In the genomic region with DNA sequence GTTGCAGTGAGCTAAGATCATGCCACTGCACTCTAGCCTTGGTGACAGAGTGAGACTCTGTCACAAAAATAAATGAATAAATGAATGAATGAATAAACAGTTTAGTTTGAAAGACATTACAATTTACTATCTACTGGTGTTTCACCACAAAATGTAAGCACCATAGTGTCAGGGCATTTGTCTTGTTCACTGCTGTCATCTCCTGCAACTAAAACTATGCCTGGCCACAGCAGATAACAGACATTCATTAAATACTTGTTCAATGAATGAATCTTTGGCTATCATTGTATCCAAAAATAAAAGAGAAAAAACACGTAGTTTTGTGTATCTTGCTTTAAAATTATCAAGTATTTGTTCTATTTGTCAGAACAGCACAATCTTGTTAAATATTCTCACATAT, we compare ENCODE assay signal across 24 cellular contexts. TPM values are rescaled to one million over a fixed set of nuclear protein-coding genes. Genes with fewer than 3 reads are reported as not detected.
DNase-seq lines count a peak whose midpoint lies in the region; ATAC-seq, FAIRE-seq and TF ChIP-seq lines count a peak whose summit lies in the region.
"Had no signal": no experiment of that assay in that cellular context is flagged by ENCODE, and none has a peak within 500 bp of the region (broad histone marks: within the 10 kb centered on the region; RNA-seq: fewer than 3 reads in every experiment).

No MANE protein-coding gene starts in this region.

- intact Hi-C loops in body of pancreas (cut with DNase I): no loop called here

- ATAC-seq in SK-N-SH treated with all-trans-retinoic acid at 6 μM for 48 hours (no peak), HG03280 (IDR thresholded peaks at IDR 0.05; ENCODE audit: unreplicated experiment) (no peak), body of pancreas (no peak)
- ATAC-seq: activated naive CD8-positive, alpha-beta T cell treated with anti-CD3 and anti-CD28 coated beads, Interleukin-2, amount 50 U/mL, for 24 hours; T-cell had no signal

- no peaks in the 10 kb centered on the region for H3K9me3 ChIP-seq in SK-N-SH
- H3K9me3 ChIP-seq in SJSA1 (replicated peaks): no peaks in the 10 kb centered on the region
- H3K9me3 ChIP-seq in fibroblast of lung (ENCODE audit: control insufficient read depth, insufficient read depth, low read depth, low read length): no peaks in the 10 kb centered on the region
- no peaks in the 10 kb centered on the region for H3K9me3 ChIP-seq in body of pancreas
- no peaks in the 10 kb centered on the region for H3K9me3 ChIP-seq in MG63
- H3K9me3 ChIP-seq: breast epithelium, stomach had no signal

- H3F3A ChIP-seq in SK-N-SH (replicated peaks; ENCODE audit: insufficient read depth): peaks cover 3% of the 10 kb centered on the region

- H3K4me2 ChIP-seq in SK-N-SH (no peak overlapping the region), fibroblast of lung (ENCODE audit: extremely low read depth, insufficient read depth, low read length) (no peak overlapping the region)

- H4K20me1 ChIP-seq in SK-N-SH (ENCODE audit: insufficient read depth) (no peaks in the 10 kb centered on the region), fibroblast of lung (ENCODE audit: control insufficient read depth, extremely low read depth, insufficient read depth, low read length) (no peaks in the 10 kb centered on the region)

- no peak for FAIRE-seq in GM19239 (lab: Jason Lieb, UNC)
- FAIRE-seq: GM12892 had no signal

- DNase-seq in SK-N-SH (no peak), SJSA1 (ENCODE audit: low read depth in 1 of 2, low spot score in 2 of 2) (peak in 1 of 2 experiments; percentile 27), fibroblast of lung (ENCODE audit: low read depth in 2 of 2) (peak; percentile 21 to 91), body of pancreas (no peak), GM19239 (ENCODE audit: insufficient read length, low spot score) (no peak), MG63 (no peak)
- DNase-seq: activated gamma-delta T cell; activated naive CD8-positive, alpha-beta T cell treated with anti-CD3 and anti-CD28 coated beads, Interleukin-2, amount 50 U/mL, for 24 hours; C1 segment of cervical spinal cord; DND-41; HCEC 1CT; left cardiac atrium; NCI-H2029 treated with DMSO at 0.1 percent for 48 hours; NCI-H345; nucleus accumbens; SHP77 treated with DMSO at 0.1 percent for 48 hours; stomach; T-cell; tibial artery had no signal

- CTCF ChIA-PET in SK-N-SH (lab: Yijun Ruan, JAX): interaction anchor here (1.1 kb wide), 1 partner anchor 24 kb away, joined by 3 read pairs; no protein-coding TSS in a partner anchor

- H3K27ac ChIP-seq in SK-N-SH (ENCODE audit: low read depth in 2 of 2, low read length in 1 of 2): no peak overlapping the region
- H3K27ac ChIP-seq in SJSA1: peak overlapping the region; percentile 57
- H3K27ac ChIP-seq in fibroblast of lung (ENCODE audit: insufficient read depth, low read length): no peak overlapping the region
- no peak overlapping the region for H3K27ac ChIP-seq in body of pancreas
- H3K27ac ChIP-seq: 22Rv1, breast epithelium, stomach, tibial artery had no signal

- WGBS in SK-N-SH (ENCODE audit: low lambda C conversion rate): 62% methylated on average over 1 of the region's 1 CpG
- WGBS in body of pancreas, 2 donors: 55 to 56% methylated on average over 1 of the region's 1 CpG

- H3K4me3 ChIP-seq in SK-N-SH (ENCODE audit: low read depth in 2 of 2, low read length in 1 of 2): no peak overlapping the region
- H3K4me3 ChIP-seq in SJSA1: no peak overlapping the region
- no peak overlapping the region for H3K4me3 ChIP-seq in fibroblast of lung (replicated peaks in 1 of 4; ENCODE audit: control extremely low read depth in 1 of 4, insufficient read depth in 1 of 4, low read depth in 3 of 4, low read length in 4 of 4)
- no peak overlapping the region for H3K4me3 ChIP-seq in body of pancreas
- H3K4me3 ChIP-seq in MG63: no peak overlapping the region
- H3K4me3 ChIP-seq: breast epithelium, stomach, tibial artery had no signal

- H3K4me1 ChIP-seq in SK-N-SH (ENCODE audit: control insufficient read depth in 1 of 2, insufficient read depth in 2 of 2, low read depth in 1 of 2, low read length in 1 of 2) (no peaks in the 10 kb centered on the region), SJSA1 (replicated peaks) (peaks cover 10% of the 10 kb centered on the region), fibroblast of lung (ENCODE audit: control insufficient read depth, extremely low read depth, insufficient read depth, low read length) (no peaks in the 10 kb centered on the region), body of pancreas (no peaks in the 10 kb centered on the region)
- H3K4me1 ChIP-seq: breast epithelium, stomach, tibial artery had no signal

- H3K27me3 ChIP-seq in SK-N-SH (ENCODE audit: insufficient read depth) (no peaks in the 10 kb centered on the region), SJSA1 (replicated peaks) (no peaks in the 10 kb centered on the region), fibroblast of lung (ENCODE audit: control insufficient read depth, insufficient read depth, low read length) (no peaks in the 10 kb centered on the region), body of pancreas (no peaks in the 10 kb centered on the region), MG63 (no peaks in the 10 kb centered on the region)
- H3K27me3 ChIP-seq: breast epithelium, stomach, tibial artery had no signal

- no peak for TF ChIP-seq EP300 in SK-N-SH (IDR thresholded peaks at IDR 0.05; ENCODE audit: borderline replicate concordance in 1 of 2, low read depth in 1 of 2, low read length in 1 of 2)

- H3K36me3 ChIP-seq in SK-N-SH (replicated peaks in 1 of 2; ENCODE audit: control insufficient read depth in 1 of 2, insufficient read depth in 2 of 2, low read length in 1 of 2) (peaks cover 26 to 32% of the 10 kb centered on the region in 2 experiments), SJSA1 (peaks cover 33% of the 10 kb centered on the region), fibroblast of lung (ENCODE audit: control insufficient read depth, insufficient read depth, low read length) (no peaks in the 10 kb centered on the region), body of pancreas (replicated peaks in 1 of 2; ENCODE audit: insufficient read depth in 1 of 2, low read depth in 2 of 2) (no peaks in the 10 kb centered on the region), MG63 (peaks cover 36% of the 10 kb centered on the region)

- H3K9me2 ChIP-seq in SK-N-SH: no peaks in the 10 kb centered on the region

- H3K9ac ChIP-seq in SK-N-SH (no peak overlapping the region), fibroblast of lung (ENCODE audit: insufficient read depth, low read length) (no peak overlapping the region)

- no peaks in the 10 kb centered on the region for H3K79me2 ChIP-seq in SK-N-SH (ENCODE audit: insufficient read depth)
- H3K79me2 ChIP-seq in fibroblast of lung (ENCODE audit: control insufficient read depth, insufficient read depth, low read length): no peaks in the 10 kb centered on the region

- POLR2A ChIA-PET in SK-N-SH (lab: Yijun Ruan, JAX): no interaction called here

- H2AFZ ChIP-seq in SK-N-SH (ENCODE audit: low read depth) (no peak overlapping the region), fibroblast of lung (ENCODE audit: low read length) (no peak overlapping the region)

- no peak for TF ChIP-seq POLR2A in body of pancreas (IDR thresholded peaks at IDR 0.05)

- no peak for TF ChIP-seq RAD21 in SK-N-SH (IDR thresholded peaks at IDR 0.05; ENCODE audit: low read length)

- no peak for TF ChIP-seq CTCF in SK-N-SH (IDR thresholded peaks at IDR 0.05)
- no peak for TF ChIP-seq CTCF in fibroblast of lung (conservative IDR thresholded peaks at IDR 0.05 in 1 of 2, IDR thresholded peaks at IDR 0.05 in 1 of 2; ENCODE audit: low read depth in 1 of 2, low read length in 2 of 2)
- no peak for TF ChIP-seq CTCF in body of pancreas (IDR thresholded peaks at IDR 0.05)

TF ChIP-seq in SK-N-SH, 30 proteins besides CTCF, POLR2A, EP300 and RAD21 (continues in another document):
- TF ChIP-seq POLR2AphosphoS5 (IDR thresholded peaks at IDR 0.05; ENCODE audit: low read depth, low read length) (no peak), NRF1 (IDR thresholded peaks at IDR 0.05; ENCODE audit: low read depth, low read length) (no peak)

TF ChIP-seq in SK-N-SH treated with all-trans-retinoic acid at 6 μM for 48 hours, 23 proteins besides CTCF, POLR2A, EP300 and RAD21 (continues in another document):
- TF ChIP-seq GLIS3 (CRISPR knock-in tag; IDR thresholded peaks at IDR 0.05) (no peak), ZNF8 (CRISPR knock-in tag; IDR thresholded peaks at IDR 0.05) (no peak), ZC3H10 (CRISPR knock-in tag; IDR thresholded peaks at IDR 0.05) (no peak), SNAI2 (CRISPR knock-in tag; IDR thresholded peaks at IDR 0.05) (no peak), ZNF70 (CRISPR knock-in tag; IDR thresholded peaks at IDR 0.05) (no peak), ZFP30 (CRISPR knock-in tag; IDR thresholded peaks at IDR 0.05) (no peak)

RNA-seq across cellular contexts. Expression of gene SASS6, which starts 32.5 kb away (rescaled TPM):
- polyA plus RNA-seq in SK-N-SH (2012; rRNA removed) (0.48 and 0.58 TPM in 2 replicates), fibroblast of lung (0.79 and 1.7 TPM in 2 replicates)
- polyA plus RNA-seq in SK-N-SH (2012; cell fraction: cytosol; rRNA removed): 0.76 and 0.86 TPM in 2 replicates
- polyA plus RNA-seq in SK-N-SH (2012; cell fraction: nucleus; rRNA removed): 0.61 and 1.5 TPM in 2 replicates
- total RNA-seq in SJSA1 (2014; rRNA removed; shearing (Covaris generic)): 11.3 and 13.0 TPM in 2 replicates
- total RNA-seq in fibroblast of lung (1.5 and 1.8 TPM in 2 replicates), body of pancreas (1 to 10 TPM; 1.6 to 2.1 TPM)
- polyA plus RNA-seq in fibroblast of lung (2012): 1.0 and 1.9 TPM in 2 replicates
- 0.52 TPM in 1 of 2 replicates, not detected in the other for polyA minus RNA-seq in fibroblast of lung (ENCODE audit: low replicate concordance)
- 3.2 and 4.9 TPM in 2 replicates for total RNA-seq in MG63 (2014; rRNA removed; shearing (Covaris generic); ENCODE audit: low replicate concordance)

RNA-seq across cellular contexts. Expression of gene TRMT13, which starts 32.8 kb away (rescaled TPM):
- polyA plus RNA-seq in SK-N-SH (2012; rRNA removed) (7.6 and 12.6 TPM in 2 replicates), fibroblast of lung (9.2 and 10.4 TPM in 2 replicates)
- 7.3 and 9.6 TPM in 2 replicates for polyA plus RNA-seq in SK-N-SH (2012; cell fraction: cytosol; rRNA removed)
- polyA plus RNA-seq in SK-N-SH (2012; cell fraction: nucleus; rRNA removed): 15.6 and 39.1 TPM in 2 replicates
- total RNA-seq in SJSA1 (2014; rRNA removed; shearing (Covaris generic)): 7.0 and 20.8 TPM in 2 replicates
- total RNA-seq in fibroblast of lung (14.1 and 16.3 TPM in 2 replicates), body of pancreas (10 to 100 TPM; 33.7 to 33.9 TPM)
- polyA plus RNA-seq in fibroblast of lung (2012): 7.1 and 7.7 TPM in 2 replicates
- not detected in 2 replicates for polyA minus RNA-seq in fibroblast of lung (ENCODE audit: low replicate concordance)
- total RNA-seq in MG63 (2014; rRNA removed; shearing (Covaris generic); ENCODE audit: low replicate concordance): 3.9 and 8.6 TPM in 2 replicates

Comparison
In these comparisons a context has a peak if more than half of its experiments do, and no peak if none do; other contexts are left out.
1. DNase-seq: peak in fibroblast of lung (2 of 2); none in SK-N-SH (single experiment), body of pancreas (0 of 4), GM19239 (single experiment) and MG63 (single experiment).